ENCODE assay signal across 17 cellular contexts in the genomic region with DNA sequence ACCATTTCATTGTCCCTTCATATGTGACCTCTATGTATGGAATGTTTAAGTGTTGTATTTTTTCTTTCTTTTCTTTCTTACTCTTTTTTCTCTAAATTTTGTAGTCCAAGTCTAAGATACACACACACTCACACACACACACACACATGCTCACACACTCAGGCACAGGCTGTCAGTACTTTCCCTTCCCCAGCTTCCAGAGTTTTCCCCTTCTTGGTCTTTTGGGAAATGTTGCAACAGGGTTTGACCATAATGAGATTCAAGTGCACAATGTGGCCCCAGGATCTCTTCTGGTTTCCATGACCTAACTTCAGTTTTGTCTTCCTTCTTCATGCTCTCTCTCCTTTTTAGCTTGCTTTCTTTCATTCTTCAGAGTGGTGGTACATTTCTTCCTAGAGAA.
DNase-seq lines count a peak whose midpoint lies in the region; TF ChIP-seq lines count a peak whose summit lies in the region.
"Had no signal": no experiment of that assay in that cellular context is flagged by ENCODE, and none has a peak within 500 bp of the region (broad histone marks: within the 10 kb centered on the region; RNA-seq: fewer than 3 reads in every experiment).

No MANE protein-coding gene starts in this region.

- TF ChIP-seq CTCF in Peyer's patch (IDR thresholded peaks at IDR 0.05) (no peak), fibroblast of villous mesenchyme (IDR thresholded peaks at IDR 0.05; ENCODE audit: insufficient read depth, low read depth, low read length) (no peak), stomach (IDR thresholded peaks at IDR 0.05) (no peak), HFFc6 (IDR thresholded peaks at IDR 0.05) (no peak), endodermal cell (conservative IDR thresholded peaks at IDR 0.05) (no peak)

- H3K9ac ChIP-seq in duodenal mucosa (ENCODE audit: low read depth in 1 of 2, low read length in 2 of 2) (no peak overlapping the region), endodermal cell (ENCODE audit: extremely low read depth, low read length, poor library complexity, severe bottlenecking) (no peak overlapping the region)
- H3K9ac ChIP-seq: KMS-11 had no signal

- H3K4me1 ChIP-seq in Peyer's patch (no peaks in the 10 kb centered on the region), duodenal mucosa (ENCODE audit: control insufficient read depth in 1 of 2, insufficient read depth in 2 of 2, low read length in 2 of 2) (no peaks in the 10 kb centered on the region), stomach (peaks cover 0 to 6% (median 3%) of the 10 kb centered on the region in 4 donors), endodermal cell (ENCODE audit: control insufficient read depth, insufficient read depth, low read length) (no peaks in the 10 kb centered on the region)

- intact Hi-C loops in stomach (cut with DNase I; ENCODE audit: low total_unique reads): no loop called here

- H3K27ac Mint-ChIP-seq in HFFc6: no peak overlapping the region
- no peak overlapping the region for H3K27ac Mint-ChIP-seq in endodermal cell

- H3K27me3 ChIP-seq in Peyer's patch (no peaks in the 10 kb centered on the region), duodenal mucosa (ENCODE audit: control insufficient read depth in 1 of 2, insufficient read depth in 2 of 2, low read length in 2 of 2) (no peaks in the 10 kb centered on the region), stomach (peaks cover 0 to 24% (median 0%) of the 10 kb centered on the region in 3 donors), endodermal cell (ENCODE audit: control insufficient read depth, insufficient read depth, low read length, poor library complexity, severe bottlenecking) (peaks cover 47% of the 10 kb centered on the region)
- H3K27me3 ChIP-seq: SJCRH30 had no signal

- H3K27me3 Mint-ChIP-seq in HFFc6 (ENCODE audit: insufficient read depth) (peaks cover 5% of the 10 kb centered on the region), endodermal cell (ENCODE audit: insufficient read depth) (peaks cover 23% of the 10 kb centered on the region)

- H3K4me1 Mint-ChIP-seq in HFFc6 (ENCODE audit: low read depth): peaks cover 3% of the 10 kb centered on the region
- H3K4me1 Mint-ChIP-seq in endodermal cell: no peaks in the 10 kb centered on the region

- H3K36me3 Mint-ChIP-seq in HFFc6 (ENCODE audit: low read depth): peaks cover 5% of the 10 kb centered on the region; the same call in 1 of the 2 replicates
- no peaks in the 10 kb centered on the region for H3K36me3 Mint-ChIP-seq in endodermal cell (ENCODE audit: low read depth)

- H3K27ac ChIP-seq in Peyer's patch (peak overlapping the region; percentile 34 to 82 (median 55)), duodenal mucosa (ENCODE audit: low read depth, low read length) (peak overlapping the region; percentile 4), stomach (peak overlapping the region; percentile 46 to 86 (median 62)), endodermal cell (ENCODE audit: low read depth, low read length) (no peak overlapping the region)
- H3K27ac ChIP-seq: C4-2B, KMS-11, SJCRH30 had no signal

- no peak for TF ChIP-seq POLR2A in Peyer's patch (IDR thresholded peaks at IDR 0.05)
- no peak for TF ChIP-seq POLR2A in stomach (IDR thresholded peaks at IDR 0.05)

- H3K36me3 ChIP-seq in Peyer's patch (no peaks in the 10 kb centered on the region), duodenal mucosa (ENCODE audit: control insufficient read depth in 1 of 2, insufficient read depth in 2 of 2, low read length in 2 of 2) (no peaks in the 10 kb centered on the region), stomach (no peaks in the 10 kb centered on the region), endodermal cell (ENCODE audit: control insufficient read depth, insufficient read depth, low read length) (no peaks in the 10 kb centered on the region)
- H3K36me3 ChIP-seq: SJCRH30 had no signal

- TF ChIP-seq EP300 in stomach (IDR thresholded peaks at IDR 0.05): no peak

- no peak overlapping the region for H3K4me3 Mint-ChIP-seq in HFFc6
- no peak overlapping the region for H3K4me3 Mint-ChIP-seq in endodermal cell

- no peak overlapping the region for H3K4me3 ChIP-seq in Peyer's patch
- no peak overlapping the region for H3K4me3 ChIP-seq in duodenal mucosa (ENCODE audit: low read depth in 1 of 2, low read length in 2 of 2)
- no peak overlapping the region for H3K4me3 ChIP-seq in fibroblast of villous mesenchyme (ENCODE audit: low read depth, low read length)
- no peak overlapping the region for H3K4me3 ChIP-seq in stomach
- H3K4me3 ChIP-seq in endodermal cell (ENCODE audit: low read length): no peak overlapping the region
- H3K4me3 ChIP-seq: SJCRH30 had no signal

- H3K9me3 Mint-ChIP-seq in HFFc6 (no peaks in the 10 kb centered on the region), endodermal cell (no peaks in the 10 kb centered on the region)

- H3K9me3 ChIP-seq in Peyer's patch (no peaks in the 10 kb centered on the region), duodenal mucosa (ENCODE audit: control insufficient read depth in 1 of 2, low read length in 2 of 2) (no peaks in the 10 kb centered on the region), stomach (no peaks in the 10 kb centered on the region), endodermal cell (ENCODE audit: control insufficient read depth, low read length) (no peaks in the 10 kb centered on the region)
- H3K9me3 ChIP-seq: SJCRH30 had no signal

- DNase-seq in Peyer's patch: no peak
- peak; percentile 44 for DNase-seq in fibroblast of villous mesenchyme (ENCODE audit: low read depth)
- DNase-seq in stomach: peak; percentile 3
- DNase-seq in NCI-H146 (lab: John Stamatoyannopoulos, UW): no peak
- DNase-seq in HFFc6: no peak
- no peak for DNase-seq in endodermal cell
- no peak for DNase-seq in HuH-7 (ENCODE audit: low spot score)
- DNase-seq: AML-193, H7, NCI-H1417, NCI-H187 treated with DMSO at 0.1 percent for 48 hours, NCI-H345, NCI-H524 treated with DMSO at 0.1 percent for 48 hours, SJCRH30 had no signal

Comparison
In these comparisons a context has a peak if more than half of its experiments do, and no peak if none do; other contexts are left out.
1. DNase-seq: peak in fibroblast of villous mesenchyme (single experiment) and stomach (single experiment); none in Peyer's patch (0 of 3), NCI-H146 (single experiment), HFFc6 (single experiment), endodermal cell (single experiment) and HuH-7 (single experiment).